ENCODE assay signal across 1 cellular context in the genomic region with DNA sequence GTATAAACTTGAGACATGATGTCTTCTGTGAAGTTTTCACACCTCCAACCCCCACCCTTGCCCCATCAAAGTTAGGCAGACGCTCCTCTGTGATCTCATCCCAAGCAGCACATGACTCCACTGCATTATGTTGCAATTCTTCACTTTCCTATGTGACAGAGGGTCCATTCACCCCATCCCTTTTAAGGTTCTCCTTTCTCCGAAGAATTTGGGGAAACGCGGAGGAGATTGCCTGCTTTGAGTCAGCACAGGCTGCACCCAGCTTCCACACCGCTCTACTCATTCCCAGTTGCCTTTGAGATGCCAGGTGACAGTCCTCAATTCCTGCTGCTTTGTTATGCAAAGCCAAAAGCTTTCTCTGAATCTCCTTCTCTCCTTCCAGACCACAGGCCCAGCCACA.
TF ChIP-seq lines count a peak whose summit lies in the region.

No MANE protein-coding gene starts in this region.

TF ChIP-seq in IMR-90, 13 proteins besides CTCF, POLR2A, EP300 and RAD21 (continued from another document):
- TF ChIP-seq RCOR1 (IDR thresholded peaks at IDR 0.05; ENCODE audit: insufficient replicate concordance, low read length) (no peak), CHD1 (IDR thresholded peaks at IDR 0.05; ENCODE audit: low read depth, low read length) (no peak), FOS (IDR thresholded peaks at IDR 0.05; ENCODE audit: low read depth, low read length) (no peak), MAFK (IDR thresholded peaks at IDR 0.05; ENCODE audit: low read depth, low read length) (no peak), BHLHE40 (IDR thresholded peaks at IDR 0.05; ENCODE audit: low read depth, low read length) (0 out of 2 replicates have a peak, but pooled peaks have one; percentile 35), CEBPB (IDR thresholded peaks at IDR 0.05; ENCODE audit: low read depth, low read length) (peak; percentile 65)
TF ChIP-seq in IMR-90: peak in this region for 3.
